Comparison of ENCODE assay signal across 10 cellular contexts in genomic region chr4:47662975-47663374, GRCh38.
DNase-seq lines count a peak whose midpoint lies in the region; ATAC-seq and TF ChIP-seq lines count a peak whose summit lies in the region.
"Had no signal": no experiment of that assay in that cellular context is flagged by ENCODE, and none has a peak within 500 bp of the region (broad histone marks: within the 10 kb centered on the region; RNA-seq: fewer than 3 reads in every experiment).

No MANE protein-coding gene starts in this region.

- ATAC-seq in GM21515 (IDR thresholded peaks at IDR 0.05; ENCODE audit: unreplicated experiment) = no peak
- ATAC-seq in GM19467 (IDR thresholded peaks at IDR 0.05; ENCODE audit: unreplicated experiment) = no peak
- ATAC-seq: esophagus mucosa had no signal

- no peak for DNase-seq in CD14-positive monocyte (ENCODE audit: low spot score)
- peak; percentile 42 for DNase-seq in GM23248
- DNase-seq in iPS DF 6.9 (ENCODE audit: low read depth, low spot score) = peak; percentile 11
- no peak for DNase-seq in occipital lobe (lab: John Stamatoyannopoulos, UW)
- no peak for DNase-seq in NOMO-1 treated with dmso at 0.1 percent for 144 hours (lab: John Stamatoyannopoulos, UW; ENCODE audit: unreplicated experiment)

- no peaks in the 10 kb centered on the region for H3K4me1 ChIP-seq in GM23248 (ENCODE audit: insufficient read depth)
- H3K4me1 ChIP-seq in iPS DF 6.9 (ENCODE audit: control insufficient read depth, insufficient read depth, low read length) = no peaks in the 10 kb centered on the region

- no peaks in the 10 kb centered on the region for H3K27me3 ChIP-seq in GM23248 (replicated peaks; ENCODE audit: insufficient read depth)
- no peaks in the 10 kb centered on the region for H3K27me3 ChIP-seq in iPS DF 6.9 (ENCODE audit: control insufficient read depth, insufficient read depth, low read length)

- no peaks in the 10 kb centered on the region for H3F3A ChIP-seq in GM23248 (ENCODE audit: insufficient read depth)

- peaks cover 0 to 2% (median 0%) of the 10 kb centered on the region in 7 donors for H3K9me3 Mint-ChIP-seq in CD14-positive monocyte
- H3K9me3 Mint-ChIP-seq: stimulated activated naive CD8-positive, alpha-beta T cell treated with anti-CD3 and anti-CD28 coated beads, Interleukin-15, Interleukin-2, amounts not matched to agents 100 ng/mL and 50 ng/mL, for 24 hours had no signal

- H3K36me3 Mint-ChIP-seq in CD14-positive monocyte = no peaks in the 10 kb centered on the region

- H3K9me2 ChIP-seq in GM23248 (ENCODE audit: insufficient read depth) = no peaks in the 10 kb centered on the region

- H3K79me2 ChIP-seq in GM23248 (ENCODE audit: insufficient read depth) = no peaks in the 10 kb centered on the region

- no peaks in the 10 kb centered on the region for H4K20me1 ChIP-seq in GM23248 (ENCODE audit: insufficient read depth)

- H3K9ac ChIP-seq in GM23248 = no peak overlapping the region

- H3K4me2 ChIP-seq in GM23248 (ENCODE audit: unreplicated experiment) = no peak overlapping the region

- H3K4me3 ChIP-seq in GM23248 = no peak overlapping the region
- H3K4me3 ChIP-seq in iPS DF 6.9 (ENCODE audit: low read length) = no peak overlapping the region

- in situ Hi-C loops in GM23248 (cut with MboI) = loop anchor here (10.0 kb wide), 1 partner anchor 272 kb away; no protein-coding TSS in a partner anchor

- H3K36me3 ChIP-seq in GM23248 (ENCODE audit: low read depth) = no peaks in the 10 kb centered on the region
- no peaks in the 10 kb centered on the region for H3K36me3 ChIP-seq in iPS DF 6.9 (ENCODE audit: control insufficient read depth, insufficient read depth, low read length)

- peaks cover 2% of the 10 kb centered on the region for H3K4me1 Mint-ChIP-seq in CD14-positive monocyte

- no peak overlapping the region for H3K4me3 Mint-ChIP-seq in CD14-positive monocyte
- H3K4me3 Mint-ChIP-seq: stimulated activated naive CD8-positive, alpha-beta T cell treated with anti-CD3 and anti-CD28 coated beads, Interleukin-15, Interleukin-2, amounts not matched to agents 100 ng/mL and 50 ng/mL, for 24 hours had no signal

- no peak overlapping the region for H3K27ac ChIP-seq in GM23248
- no peak overlapping the region for H3K27ac ChIP-seq in VCaP
- H3K27ac ChIP-seq in iPS DF 6.9 (ENCODE audit: low read length) = no peak overlapping the region

- peaks cover 0 to 2% (median 1%) of the 10 kb centered on the region in 3 donors for H3K27me3 Mint-ChIP-seq in CD14-positive monocyte (ENCODE audit: low read depth in 3 of 3)

- H2AFZ ChIP-seq in GM23248 = no peak overlapping the region

- no peak overlapping the region for H3K27ac Mint-ChIP-seq in CD14-positive monocyte
- H3K27ac Mint-ChIP-seq: stimulated activated naive CD8-positive, alpha-beta T cell treated with anti-CD3 and anti-CD28 coated beads, Interleukin-15, Interleukin-2, amounts not matched to agents 100 ng/mL and 50 ng/mL, for 24 hours had no signal

- intact Hi-C loops in CD14-positive monocyte (cut with micrococcal nuclease) = no loop called here

- TF ChIP-seq CTCF in CD14-positive monocyte (IDR thresholded peaks at IDR 0.05) = peak; percentile 43
- TF ChIP-seq CTCF in VCaP (conservative IDR thresholded peaks at IDR 0.05) = peak; percentile 43

- whole genome bisulfite sequencing in GM23248 (ENCODE audit: low coverage in 1 of 2, low lambda C conversion rate in 2 of 2, missing lambda C conversion rate in 2 of 2), 2 experiments = 78 to 80% methylated on average over 3 of the region's 3 CpGs
- no CpG with 5 or more reads among the region's 3 CpGs for WGBS in iPS DF 6.9 (ENCODE audit: insufficient coverage, insufficient read length)

- H3K9me3 ChIP-seq in GM23248 (ENCODE audit: low read depth) = no peaks in the 10 kb centered on the region
- no peaks in the 10 kb centered on the region for H3K9me3 ChIP-seq in iPS DF 6.9 (ENCODE audit: control insufficient read depth, insufficient read depth, low read length)

Comparison
In these comparisons a context has a peak if more than half of its experiments do, and no peak if none do; other contexts are left out.
1. DNase-seq: peak in GM23248 (single experiment) and iPS DF 6.9 (single experiment); none in CD14-positive monocyte (single experiment), occipital lobe (single experiment) and NOMO-1 treated with dmso at 0.1 percent for 144 hours (single experiment).